17 cellular contexts compared by ENCODE assay signal in the genomic region with DNA sequence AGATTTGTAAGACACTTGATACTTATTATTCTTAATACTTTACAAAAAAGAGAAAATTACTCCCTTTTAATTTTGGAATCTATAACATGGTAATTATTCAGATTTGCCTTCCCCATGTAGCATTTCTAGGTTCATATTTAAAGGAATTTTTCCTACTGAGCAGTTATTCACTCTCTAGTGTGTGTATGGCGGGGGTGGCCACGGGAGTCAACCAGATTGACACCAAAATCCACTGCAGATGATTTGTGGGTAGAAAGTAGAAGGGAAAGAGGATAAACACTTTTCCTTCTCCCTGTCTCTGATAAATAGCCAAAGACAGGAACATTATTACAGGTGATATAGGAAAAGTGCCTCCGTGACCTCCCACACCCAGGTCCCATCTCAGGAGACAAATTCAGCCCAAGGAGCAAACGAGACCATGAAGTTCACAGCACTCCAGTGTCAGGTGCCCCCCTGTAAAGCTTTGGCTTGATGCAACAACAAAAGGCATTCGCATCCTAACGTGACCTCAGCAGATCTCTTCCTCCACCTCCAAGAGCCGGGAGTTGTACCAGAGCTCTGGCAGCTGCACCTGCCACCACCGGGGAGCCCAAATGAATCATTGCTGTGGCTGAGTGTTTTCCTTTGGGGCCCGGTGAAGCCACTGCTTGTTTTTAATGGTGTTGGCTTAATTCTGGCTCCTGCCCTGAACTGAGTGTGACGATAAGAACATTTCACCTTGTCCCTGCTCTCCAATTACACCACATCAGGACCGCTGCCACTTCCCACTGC.
DNase-seq lines count a peak whose midpoint lies in the region; ATAC-seq and TF ChIP-seq lines count a peak whose summit lies in the region.
"Had no signal": no experiment of that assay in that cellular context is flagged by ENCODE, and none has a peak within 500 bp of the region (broad histone marks: within the 10 kb centered on the region; RNA-seq: fewer than 3 reads in every experiment).

No MANE protein-coding gene starts in this region.

- TF ChIP-seq CTCF in GM10248 (IDR thresholded peaks at IDR 0.05; ENCODE audit: control extremely low read depth, extremely low read depth, low read depth, missing control alignments), result no peak
- TF ChIP-seq CTCF in osteoblast (IDR thresholded peaks at IDR 0.05; ENCODE audit: extremely low read depth, low read depth, low read length), result no peak

- CTCF ChIA-PET in activated CD4-positive, alpha-beta T cell treated with anti-CD3 and anti-CD28 coated beads, Interleukin-2, amount 10 ng/mL, durations not matched to agents 7 days and 5 days (lab: Charles Lee), result no interaction called here
- CTCF ChIA-PET in GM10248 (lab: Yijun Ruan, JAX), result interaction anchor here (2.1 to 6.6 kb wide), 3 partner anchors 23 to 246 kb away, joined by 5 to 68 read pairs (median 7); no protein-coding TSS in a partner anchor

- no peaks in the 10 kb centered on the region for H3K4me1 Mint-ChIP-seq in stimulated activated naive CD8-positive, alpha-beta T cell treated with anti-CD3 and anti-CD28 coated beads, Interleukin-15, Interleukin-2, amounts not matched to agents 100 ng/mL and 50 ng/mL, for 24 hours (ENCODE audit: low read depth)
- H3K4me1 Mint-ChIP-seq in stimulated activated naive CD8-positive, alpha-beta T cell treated with anti-CD3 and anti-CD28 coated beads, Interleukin-15, amount 100 ng/mL, for 72 hours, result peaks cover 14% of the 10 kb centered on the region
- no peaks in the 10 kb centered on the region for H3K4me1 Mint-ChIP-seq in activated CD4-positive, alpha-beta T cell treated with anti-CD3 and anti-CD28 coated beads, Interleukin-2, amount 10 ng/mL, durations not matched to agents 7 days and 5 days

- DNase-seq in stimulated activated naive CD8-positive, alpha-beta T cell treated with anti-CD3 and anti-CD28 coated beads, Interleukin-15, amount 100 ng/mL, for 72 hours, result no peak
- DNase-seq in NCI-H2107 treated with DMSO at 0.1 percent for 48 hours (lab: John Stamatoyannopoulos, UW; ENCODE audit: unreplicated experiment) (peak; percentile 80), caudate nucleus (lab: John Stamatoyannopoulos, UW) (peak in 8 of 61 donors; percentile 5 to 46 (median 18)), epidermal melanocyte (ENCODE audit: insufficient read length, low spot score) (no peak), GM10248 (ENCODE audit: extremely low spot score) (no peak), osteoblast (ENCODE audit: insufficient read length, low spot score, missing footprints) (no peak)
- no peak for DNase-seq in activated CD4-positive, alpha-beta T cell treated with anti-CD3 and anti-CD28 coated beads, Interleukin-2, amount 10 ng/mL, durations not matched to agents 7 days and 5 days
- DNase-seq: activated CD8-positive, alpha-beta memory T cell treated with anti-CD3 and anti-CD28 coated beads, Interleukin-2, amount 50 U/mL, for 4 hours; activated naive CD8-positive, alpha-beta T cell treated with anti-CD3 and anti-CD28 coated beads for 36 hours; EL; MV-4-11; OCI-M1; ovary; stimulated activated CD4-positive, alpha-beta T cell treated with anti-CD3 and anti-CD28 coated beads, Interleukin-15, amount 100 ng/mL, for 24 hours had no signal

- peaks cover 3% of the 10 kb centered on the region for H3K4me1 ChIP-seq in osteoblast (ENCODE audit: insufficient read depth, low read length)

- H3K27ac ChIP-seq in caudate nucleus (ENCODE audit: low read depth, low read length) (peak overlapping the region; percentile 13), osteoblast (ENCODE audit: low read depth, low read length) (no peak overlapping the region)
- H3K27ac ChIP-seq: ovary had no signal

- H3K4me2 ChIP-seq in osteoblast (ENCODE audit: insufficient read depth, low read length), result no peak overlapping the region

- POLR2A ChIA-PET in activated CD4-positive, alpha-beta T cell treated with anti-CD3 and anti-CD28 coated beads, Interleukin-2, amount 10 ng/mL, durations not matched to agents 7 days and 5 days (lab: Charles Lee), result no interaction called here
- POLR2A ChIA-PET in GM10248 (lab: Yijun Ruan, JAX), result no interaction called here

- H3K79me2 ChIP-seq in osteoblast (ENCODE audit: insufficient read depth, low read length), result no peaks in the 10 kb centered on the region

- H3K36me3 Mint-ChIP-seq in stimulated activated naive CD8-positive, alpha-beta T cell treated with anti-CD3 and anti-CD28 coated beads, Interleukin-15, Interleukin-2, amounts not matched to agents 100 ng/mL and 50 ng/mL, for 24 hours (ENCODE audit: low read depth), result peaks cover 9% of the 10 kb centered on the region
- H3K36me3 Mint-ChIP-seq in activated CD4-positive, alpha-beta T cell treated with anti-CD3 and anti-CD28 coated beads, Interleukin-2, amount 10 ng/mL, durations not matched to agents 7 days and 5 days (ENCODE audit: low read depth), result peaks cover 4% of the 10 kb centered on the region

- no peaks in the 10 kb centered on the region for H3K36me3 ChIP-seq in osteoblast (ENCODE audit: insufficient read depth, low read length)
- H3K36me3 ChIP-seq: ovary had no signal

- no peak overlapping the region for H2AFZ ChIP-seq in osteoblast (ENCODE audit: low read length)

- H3K4me3 Mint-ChIP-seq in stimulated activated naive CD8-positive, alpha-beta T cell treated with anti-CD3 and anti-CD28 coated beads, Interleukin-15, Interleukin-2, amounts not matched to agents 100 ng/mL and 50 ng/mL, for 24 hours, result no peak overlapping the region
- H3K4me3 Mint-ChIP-seq in stimulated activated naive CD8-positive, alpha-beta T cell treated with anti-CD3 and anti-CD28 coated beads, Interleukin-15, amount 100 ng/mL, for 72 hours, result no peak overlapping the region
- H3K4me3 Mint-ChIP-seq in activated CD4-positive, alpha-beta T cell treated with anti-CD3 and anti-CD28 coated beads, Interleukin-2, amount 10 ng/mL, durations not matched to agents 7 days and 5 days, result no peak overlapping the region
- H3K4me3 Mint-ChIP-seq: activated naive CD8-positive, alpha-beta T cell treated with anti-CD3 and anti-CD28 coated beads for 36 hours; central memory CD8-positive, alpha-beta T cell; mesothelial cell of epicardium had no signal

- H3K9me3 Mint-ChIP-seq in stimulated activated naive CD8-positive, alpha-beta T cell treated with anti-CD3 and anti-CD28 coated beads, Interleukin-15, Interleukin-2, amounts not matched to agents 100 ng/mL and 50 ng/mL, for 24 hours, result no peaks in the 10 kb centered on the region
- no peaks in the 10 kb centered on the region for H3K9me3 Mint-ChIP-seq in stimulated activated naive CD8-positive, alpha-beta T cell treated with anti-CD3 and anti-CD28 coated beads, Interleukin-15, amount 100 ng/mL, for 72 hours
- H3K9me3 Mint-ChIP-seq in activated CD4-positive, alpha-beta T cell treated with anti-CD3 and anti-CD28 coated beads, Interleukin-2, amount 10 ng/mL, durations not matched to agents 7 days and 5 days, result no peaks in the 10 kb centered on the region
- H3K9me3 Mint-ChIP-seq: central memory CD8-positive, alpha-beta T cell had no signal

- H3K4me3 ChIP-seq in osteoblast (ENCODE audit: insufficient read depth, low read length), result no peak overlapping the region
- H3K4me3 ChIP-seq: ovary had no signal

- ATAC-seq in stimulated activated naive CD8-positive, alpha-beta T cell treated with anti-CD3 and anti-CD28 coated beads, Interleukin-15, amount 100 ng/mL, for 72 hours, result no peak

- no peaks in the 10 kb centered on the region for H3K27me3 ChIP-seq in osteoblast (ENCODE audit: insufficient read depth, low read length)
- H3K27me3 ChIP-seq: ovary had no signal

- no peaks in the 10 kb centered on the region for H3K9me3 ChIP-seq in osteoblast (ENCODE audit: low read depth, low read length)
- H3K9me3 ChIP-seq: ovary had no signal

- H3K27ac Mint-ChIP-seq in stimulated activated naive CD8-positive, alpha-beta T cell treated with anti-CD3 and anti-CD28 coated beads, Interleukin-15, Interleukin-2, amounts not matched to agents 100 ng/mL and 50 ng/mL, for 24 hours, result peak overlapping the region; percentile 8
- no peak overlapping the region for H3K27ac Mint-ChIP-seq in stimulated activated naive CD8-positive, alpha-beta T cell treated with anti-CD3 and anti-CD28 coated beads, Interleukin-15, amount 100 ng/mL, for 72 hours
- H3K27ac Mint-ChIP-seq in activated CD4-positive, alpha-beta T cell treated with anti-CD3 and anti-CD28 coated beads, Interleukin-2, amount 10 ng/mL, durations not matched to agents 7 days and 5 days, result no peak overlapping the region
- H3K27ac Mint-ChIP-seq: mesothelial cell of epicardium had no signal

- H3K27me3 Mint-ChIP-seq in stimulated activated naive CD8-positive, alpha-beta T cell treated with anti-CD3 and anti-CD28 coated beads, Interleukin-15, Interleukin-2, amounts not matched to agents 100 ng/mL and 50 ng/mL, for 24 hours, result no peaks in the 10 kb centered on the region
- H3K27me3 Mint-ChIP-seq in stimulated activated naive CD8-positive, alpha-beta T cell treated with anti-CD3 and anti-CD28 coated beads, Interleukin-15, amount 100 ng/mL, for 72 hours, result no peaks in the 10 kb centered on the region
- H3K27me3 Mint-ChIP-seq in activated CD4-positive, alpha-beta T cell treated with anti-CD3 and anti-CD28 coated beads, Interleukin-2, amount 10 ng/mL, durations not matched to agents 7 days and 5 days, result no peaks in the 10 kb centered on the region
- H3K27me3 Mint-ChIP-seq: activated naive CD8-positive, alpha-beta T cell treated with anti-CD3 and anti-CD28 coated beads for 36 hours; central memory CD8-positive, alpha-beta T cell had no signal

- no peaks in the 10 kb centered on the region for H4K20me1 ChIP-seq in osteoblast (ENCODE audit: insufficient read depth, low read length)
